Comparison of ENCODE assay signal across 20 cellular contexts in genomic region chr10:127374901-127375300, GRCh38.
"Had no signal": no experiment of that assay in that cellular context is flagged by ENCODE, and none has a peak within 500 bp of the region (broad histone marks: within the 10 kb centered on the region; RNA-seq: fewer than 3 reads in every experiment).

No MANE protein-coding gene starts in this region.

- H3K27ac ChIP-seq: cardiac muscle cell, foreskin keratinocyte, hepatocyte, VCaP had no signal

- H3K27me3 ChIP-seq: cardiac muscle cell, foreskin keratinocyte, hepatocyte had no signal

- H2AFZ ChIP-seq: hepatocyte had no signal

- H3K27me3 Mint-ChIP-seq: activated naive CD8-positive, alpha-beta T cell had no signal

- DNase-seq: activated CD4-positive, alpha-beta T cell treated with anti-CD3 and anti-CD28 coated beads, Interleukin-2, amount 50 U/mL, for 4 hours; activated T-cell treated with anti-CD3 and anti-CD28 coated beads for 4 hours; amygdala; dermis blood vessel endothelial cell; effector memory CD8-positive, alpha-beta T cell; foreskin keratinocyte; left cardiac atrium; mesendoderm; nucleus accumbens; stimulated activated CD4-positive, alpha-beta T cell treated with anti-CD3 and anti-CD28 coated beads, Interleukin-12 subunit alpha, Interleukin-12 subunit beta, amount 100 ng/mL, for 4 hours; stimulated activated CD4-positive, alpha-beta T cell treated with anti-CD3 and anti-CD28 coated beads, Interleukin-1b, Interleukin-23, amount 100 ng/mL, for 48 hours; stimulated activated CD8-positive, alpha-beta memory T cell treated with anti-CD3 and anti-CD28 coated beads, Interleukin-4, amount 100 ng/mL, for 48 hours; stimulated activated naive CD4-positive, alpha-beta T cell had no signal

- H3K4me3 ChIP-seq: cardiac muscle cell, hepatocyte had no signal

- H3K4me3 Mint-ChIP-seq: activated naive CD8-positive, alpha-beta T cell; activated T-helper 1 cell treated with anti-CD3 and anti-CD28 coated beads, Interleukin-12 subunit alpha, Interleukin-12 subunit beta, Interleukin-2, Interleukin-4 antibody, amounts not matched to agents 30 ng/mL and 10 ng/mL and 1 ng/mL, durations not matched to agents 14 hours and 24 hours and 36 hours; effector memory CD8-positive, alpha-beta T cell; nephron; T-helper 1 cell treated with Interleukin-12 subunit alpha and Interleukin-12 subunit beta and Interleukin-4 antibody, amounts not matched to agents 30 μg/mL and 1 μg/mL, for 36 hours had no signal

- H3K9me3 Mint-ChIP-seq: activated T-helper 1 cell treated with anti-CD3 and anti-CD28 coated beads, Interleukin-12 subunit alpha, Interleukin-12 subunit beta, Interleukin-2, Interleukin-4 antibody, amounts not matched to agents 30 ng/mL and 10 ng/mL and 1 ng/mL, durations not matched to agents 14 hours and 24 hours and 36 hours; nephron; T-helper 1 cell treated with Interleukin-12 subunit alpha and Interleukin-12 subunit beta and Interleukin-4 antibody, amounts not matched to agents 30 μg/mL and 1 μg/mL, for 36 hours had no signal

- H3K36me3 Mint-ChIP-seq: activated naive CD8-positive, alpha-beta T cell had no signal

- H3K4me2 ChIP-seq: hepatocyte had no signal

- H3K4me1 ChIP-seq: foreskin keratinocyte had no signal

- ATAC-seq: effector memory CD8-positive, alpha-beta T cell; foreskin keratinocyte; left cardiac atrium had no signal

- H3K27ac Mint-ChIP-seq: activated naive CD8-positive, alpha-beta T cell; activated T-helper 1 cell treated with anti-CD3 and anti-CD28 coated beads, Interleukin-12 subunit alpha, Interleukin-12 subunit beta, Interleukin-2, Interleukin-4 antibody, amounts not matched to agents 30 ng/mL and 10 ng/mL and 1 ng/mL, durations not matched to agents 14 hours and 24 hours and 36 hours; effector memory CD8-positive, alpha-beta T cell; nephron; T-helper 1 cell treated with Interleukin-12 subunit alpha and Interleukin-12 subunit beta and Interleukin-4 antibody, amounts not matched to agents 30 μg/mL and 1 μg/mL, for 36 hours had no signal
